In the genomic region with DNA sequence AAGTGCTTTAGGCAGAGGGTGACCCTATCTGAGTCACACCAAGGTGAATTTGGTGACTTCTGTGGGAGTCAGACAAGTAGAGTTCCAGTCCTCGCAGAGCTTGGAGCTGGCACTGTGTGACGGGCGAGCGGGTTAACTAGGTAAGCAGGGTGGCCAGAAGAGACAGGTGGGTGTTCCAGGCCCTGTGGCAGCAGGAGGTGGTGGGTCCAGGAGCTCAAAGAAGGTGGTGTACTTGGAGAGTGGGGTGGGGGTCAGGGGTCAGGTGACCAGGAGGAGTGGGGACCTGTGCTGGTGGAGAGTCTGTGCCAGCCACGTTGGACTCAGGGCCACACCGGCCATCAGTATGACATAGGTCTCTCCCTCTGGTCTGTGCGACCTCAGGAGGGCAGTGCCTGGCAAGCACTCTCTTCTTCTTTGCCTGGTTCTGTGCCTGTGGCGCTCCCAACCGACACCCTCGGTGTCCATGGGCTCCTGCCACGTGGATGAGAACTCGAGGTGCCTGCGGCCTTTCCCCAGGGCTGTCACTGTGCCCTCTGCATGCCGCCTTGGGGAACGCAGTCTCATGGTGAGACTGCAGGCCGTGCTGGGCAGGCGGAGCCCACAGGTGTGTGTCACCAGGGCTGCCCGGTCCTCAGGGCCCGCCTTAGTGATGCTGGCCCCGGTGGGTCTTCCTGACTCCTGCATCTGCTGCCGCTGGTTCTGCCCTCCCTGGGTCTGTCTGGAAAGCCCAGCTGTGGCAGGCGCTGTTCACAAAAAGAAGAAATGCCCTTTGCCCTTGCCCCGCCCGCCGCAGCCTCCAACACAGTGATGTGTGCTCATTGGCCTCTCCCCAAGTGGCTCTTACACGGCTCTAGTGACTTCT, we compare ENCODE assay signal across 1 cellular context.
TF ChIP-seq lines count a peak whose summit lies in the region.

No MANE protein-coding gene starts in this region.

TF ChIP-seq in IMR-90, 13 proteins besides CTCF, POLR2A, EP300 and RAD21:
- TF ChIP-seq, protein P1, sequence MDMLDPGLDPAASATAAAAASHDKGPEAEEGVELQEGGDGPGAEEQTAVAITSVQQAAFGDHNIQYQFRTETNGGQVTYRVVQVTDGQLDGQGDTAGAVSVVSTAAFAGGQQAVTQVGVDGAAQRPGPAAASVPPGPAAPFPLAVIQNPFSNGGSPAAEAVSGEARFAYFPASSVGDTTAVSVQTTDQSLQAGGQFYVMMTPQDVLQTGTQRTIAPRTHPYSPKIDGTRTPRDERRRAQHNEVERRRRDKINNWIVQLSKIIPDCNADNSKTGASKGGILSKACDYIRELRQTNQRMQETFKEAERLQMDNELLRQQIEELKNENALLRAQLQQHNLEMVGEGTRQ (IDR thresholded peaks at IDR 0.05; ENCODE audit: low read depth, low read length) = no peak
- no peak for TF ChIP-seq BHLHE40 (IDR thresholded peaks at IDR 0.05; ENCODE audit: low read depth, low read length)
- TF ChIP-seq MAFK (IDR thresholded peaks at IDR 0.05; ENCODE audit: low read depth, low read length) = no peak
- TF ChIP-seq MAZ (IDR thresholded peaks at IDR 0.05; ENCODE audit: borderline replicate concordance, low read depth, low read length) = no peak
- TF ChIP-seq SMC3 (IDR thresholded peaks at IDR 0.05; ENCODE audit: low read depth, low read length) = no peak
- TF ChIP-seq FOS (IDR thresholded peaks at IDR 0.05; ENCODE audit: low read depth, low read length) = no peak
- TF ChIP-seq RCOR1 (IDR thresholded peaks at IDR 0.05; ENCODE audit: insufficient replicate concordance, low read length) = no peak
- no peak for TF ChIP-seq MXI1 (IDR thresholded peaks at IDR 0.05; ENCODE audit: borderline replicate concordance, low read depth, low read length)
